Comparison of ENCODE assay signal across 13 cellular contexts in genomic region chr5:162956570-162956969, GRCh38.
"Had no signal": no experiment of that assay in that cellular context is flagged by ENCODE, and none has a peak within 500 bp of the region (broad histone marks: within the 10 kb centered on the region; RNA-seq: fewer than 3 reads in every experiment).

No MANE protein-coding gene starts in this region.

- ATAC-seq: activated T-helper 17 cell treated with anti-CD3 and anti-CD28 coated beads, Interleukin-2, amount 50 U/mL, for 72 hours; left ventricle myocardium superior; pancreas; upper lobe of right lung had no signal

- H3K4me3 Mint-ChIP-seq: activated naive CD4-positive, alpha-beta T cell treated with anti-CD3 and anti-CD28 coated beads, Interleukin-2, amount 10 ng/mL, durations not matched to agents 7 days and 5 days; activated T-helper 17 cell treated with anti-CD3 and anti-CD28 coated beads, Interleukin-2, amount 50 U/mL, for 72 hours; stimulated activated naive CD8-positive, alpha-beta T cell treated with anti-CD3 and anti-CD28 coated beads, Interleukin-15, Interleukin-2, amounts not matched to agents 100 ng/mL and 50 ng/mL, for 24 hours had no signal

- DNase-seq: activated CD4-positive, alpha-beta T cell treated with anti-CD3 and anti-CD28 coated beads for 4 hours; activated CD8-positive, alpha-beta memory T cell treated with anti-CD3 and anti-CD28 coated beads for 24 hours; activated naive CD4-positive, alpha-beta T cell treated with anti-CD3 and anti-CD28 coated beads, Interleukin-2, amount 10 ng/mL, durations not matched to agents 7 days and 5 days; kidney; left ventricle myocardium superior; pancreas; stimulated activated CD4-positive, alpha-beta T cell treated with anti-CD3 and anti-CD28 coated beads, Interleukin-4, amount 100 ng/mL, for 1 hour; T1000; testis; upper lobe of right lung had no signal

- H3K9me3 Mint-ChIP-seq: activated T-helper 17 cell treated with anti-CD3 and anti-CD28 coated beads, Interleukin-2, amount 50 U/mL, for 72 hours had no signal

- H3K36me3 Mint-ChIP-seq: activated naive CD4-positive, alpha-beta T cell treated with anti-CD3 and anti-CD28 coated beads, Interleukin-2, amount 10 ng/mL, durations not matched to agents 7 days and 5 days had no signal

- H3K9me3 ChIP-seq: pancreas, testis, upper lobe of right lung had no signal

- H3K27ac ChIP-seq: pancreas, testis, upper lobe of right lung, VCaP had no signal

- H3K27me3 Mint-ChIP-seq: activated naive CD4-positive, alpha-beta T cell treated with anti-CD3 and anti-CD28 coated beads, Interleukin-2, amount 10 ng/mL, durations not matched to agents 7 days and 5 days; activated T-helper 17 cell treated with anti-CD3 and anti-CD28 coated beads, Interleukin-2, amount 50 U/mL, for 72 hours; stimulated activated naive CD8-positive, alpha-beta T cell treated with anti-CD3 and anti-CD28 coated beads, Interleukin-15, Interleukin-2, amounts not matched to agents 100 ng/mL and 50 ng/mL, for 24 hours had no signal

- H3K4me1 Mint-ChIP-seq: activated naive CD4-positive, alpha-beta T cell treated with anti-CD3 and anti-CD28 coated beads, Interleukin-2, amount 10 ng/mL, durations not matched to agents 7 days and 5 days; activated T-helper 17 cell treated with anti-CD3 and anti-CD28 coated beads, Interleukin-2, amount 50 U/mL, for 72 hours had no signal

- H3K4me1 ChIP-seq: pancreas, testis, upper lobe of right lung had no signal

- H3K27ac Mint-ChIP-seq: activated naive CD4-positive, alpha-beta T cell treated with anti-CD3 and anti-CD28 coated beads, Interleukin-2, amount 10 ng/mL, durations not matched to agents 7 days and 5 days; activated T-helper 17 cell treated with anti-CD3 and anti-CD28 coated beads, Interleukin-2, amount 50 U/mL, for 72 hours; stimulated activated naive CD8-positive, alpha-beta T cell treated with anti-CD3 and anti-CD28 coated beads, Interleukin-15, Interleukin-2, amounts not matched to agents 100 ng/mL and 50 ng/mL, for 24 hours had no signal

- H3K36me3 ChIP-seq: pancreas, upper lobe of right lung had no signal

- H3K27me3 ChIP-seq: pancreas, testis, upper lobe of right lung had no signal

- H3K4me3 ChIP-seq: pancreas, testis, upper lobe of right lung had no signal
